ENCODE assay signal across 9 cellular contexts in the genomic region with DNA sequence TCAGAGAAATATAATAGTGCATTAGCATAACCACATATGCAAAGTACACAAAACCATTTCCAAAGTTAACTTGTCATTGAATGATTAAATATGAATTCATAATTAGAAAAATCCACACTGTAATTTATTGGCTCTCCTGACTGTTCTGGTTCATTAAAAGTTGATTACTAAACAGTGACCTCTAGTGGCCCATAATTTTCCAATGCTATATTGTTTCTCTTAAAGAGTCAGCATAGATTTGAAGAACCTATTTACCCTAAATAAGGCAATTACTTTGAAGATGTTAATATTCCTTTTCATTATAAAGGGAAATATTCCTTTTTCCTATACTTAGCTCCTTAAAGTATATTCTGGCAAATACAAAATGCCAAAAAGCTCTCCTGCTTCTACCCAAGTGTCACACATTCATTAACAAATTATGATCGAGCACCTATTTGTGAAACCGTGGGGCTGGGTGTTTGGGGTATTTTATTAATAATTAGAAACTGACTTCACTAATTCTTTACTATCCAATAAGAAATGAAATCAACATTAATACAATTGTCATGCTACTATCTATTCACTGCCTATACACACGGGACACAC.
A peak's percentile ranks its signal among the peaks of the same experiment; 100 is the strongest.
DNase-seq lines count a peak whose midpoint lies in the region; ATAC-seq, FAIRE-seq and TF ChIP-seq lines count a peak whose summit lies in the region.
"Had no signal": no experiment of that assay in that cellular context is flagged by ENCODE, and none has a peak within 500 bp of the region (broad histone marks: within the 10 kb centered on the region; RNA-seq: fewer than 3 reads in every experiment).

No MANE protein-coding gene starts in this region.

- no peaks in the 10 kb centered on the region for H3K4me1 Mint-ChIP-seq in stimulated activated memory B cell treated with anti-CD40 and anti-IgM and Interleukin-4, amounts not matched to agents 10 μg/mL and 1 μg/mL and 100 μg/mL, for 72 hours

- FAIRE-seq in TTC549 (lab: Jason Lieb, UNC) (peak; percentile 85), small intestine (lab: Jason Lieb, UNC) (peak; percentile 84)

- no peaks in the 10 kb centered on the region for H3K27me3 ChIP-seq in small intestine (ENCODE audit: control insufficient read depth in 2 of 2, insufficient read depth in 2 of 2, low read length in 2 of 2)

- no peak overlapping the region for H3K27ac Mint-ChIP-seq in stimulated activated memory B cell treated with anti-CD40 and anti-IgM and Interleukin-4, amounts not matched to agents 10 μg/mL and 1 μg/mL and 100 μg/mL, for 72 hours
- H3K27ac Mint-ChIP-seq: T-helper 1 cell treated with Interleukin-12 subunit alpha and Interleukin-12 subunit beta and Interleukin-4 antibody, amounts not matched to agents 30 μg/mL and 1 μg/mL, for 36 hours had no signal

- DNase-seq in GM10248 (ENCODE audit: extremely low spot score) (peak; percentile 24), NCI-H1417 treated with DMSO at 0.1 percent for 48 hours (lab: John Stamatoyannopoulos, UW) (peak; percentile 34), glomerular endothelial cell (ENCODE audit: extremely low read depth, low read depth, low spot score) (peak; percentile 25), small intestine (peak; percentile 56), mucosa of gallbladder (ENCODE audit: low spot score) (no peak)

- no peak for ATAC-seq in HG02763 (IDR thresholded peaks at IDR 0.05; ENCODE audit: unreplicated experiment)
- no peak for ATAC-seq in stimulated activated memory B cell treated with anti-CD40 and anti-IgM and Interleukin-4, amounts not matched to agents 10 μg/mL and 1 μg/mL and 100 μg/mL, for 72 hours

- H3K9me3 ChIP-seq in small intestine (ENCODE audit: control insufficient read depth, low read depth): no peaks in the 10 kb centered on the region

- WGBS in small intestine, 3 donors: 92 to 96% (median 94%) methylated on average over 3 of the region's 3 CpGs

- CTCF ChIA-PET in GM10248 (lab: Yijun Ruan, JAX): interaction anchor here (0.6 to 3.8 kb wide), 7 partner anchors 8 to 383 kb away, joined by 3 to 17 read pairs (median 3); no protein-coding TSS in a partner anchor

- no peak overlapping the region for H3K4me3 ChIP-seq in small intestine (ENCODE audit: low read depth in 1 of 2, low read length in 2 of 2)

- H3K4me1 ChIP-seq in small intestine (ENCODE audit: control insufficient read depth in 2 of 2, insufficient read depth in 1 of 2, low read depth in 1 of 2, low read length in 1 of 2): no peaks in the 10 kb centered on the region

- POLR2A ChIA-PET in GM10248 (lab: Yijun Ruan, JAX): no interaction called here

- no peak overlapping the region for H3K4me3 Mint-ChIP-seq in stimulated activated memory B cell treated with anti-CD40 and anti-IgM and Interleukin-4, amounts not matched to agents 10 μg/mL and 1 μg/mL and 100 μg/mL, for 72 hours
- H3K4me3 Mint-ChIP-seq: T-helper 1 cell treated with Interleukin-12 subunit alpha and Interleukin-12 subunit beta and Interleukin-4 antibody, amounts not matched to agents 30 μg/mL and 1 μg/mL, for 36 hours had no signal

- peak; percentile 54 for TF ChIP-seq CTCF in GM10248 (IDR thresholded peaks at IDR 0.05; ENCODE audit: control extremely low read depth, extremely low read depth, low read depth, missing control alignments)

- peaks cover 5% of the 10 kb centered on the region for H3K36me3 Mint-ChIP-seq in stimulated activated memory B cell treated with anti-CD40 and anti-IgM and Interleukin-4, amounts not matched to agents 10 μg/mL and 1 μg/mL and 100 μg/mL, for 72 hours

- no peaks in the 10 kb centered on the region for H3K9me3 Mint-ChIP-seq in stimulated activated memory B cell treated with anti-CD40 and anti-IgM and Interleukin-4, amounts not matched to agents 10 μg/mL and 1 μg/mL and 100 μg/mL, for 72 hours
- H3K9me3 Mint-ChIP-seq: T-helper 1 cell treated with Interleukin-12 subunit alpha and Interleukin-12 subunit beta and Interleukin-4 antibody, amounts not matched to agents 30 μg/mL and 1 μg/mL, for 36 hours had no signal

- H3K27me3 Mint-ChIP-seq in stimulated activated memory B cell treated with anti-CD40 and anti-IgM and Interleukin-4, amounts not matched to agents 10 μg/mL and 1 μg/mL and 100 μg/mL, for 72 hours: no peaks in the 10 kb centered on the region

- H3K27ac ChIP-seq in small intestine (ENCODE audit: low read depth in 1 of 2, low read length in 1 of 2): no peak overlapping the region

- H3K36me3 ChIP-seq in small intestine (ENCODE audit: control insufficient read depth in 2 of 2, insufficient read depth in 2 of 2, low read length in 2 of 2): no peaks in the 10 kb centered on the region
